In the genomic region with DNA sequence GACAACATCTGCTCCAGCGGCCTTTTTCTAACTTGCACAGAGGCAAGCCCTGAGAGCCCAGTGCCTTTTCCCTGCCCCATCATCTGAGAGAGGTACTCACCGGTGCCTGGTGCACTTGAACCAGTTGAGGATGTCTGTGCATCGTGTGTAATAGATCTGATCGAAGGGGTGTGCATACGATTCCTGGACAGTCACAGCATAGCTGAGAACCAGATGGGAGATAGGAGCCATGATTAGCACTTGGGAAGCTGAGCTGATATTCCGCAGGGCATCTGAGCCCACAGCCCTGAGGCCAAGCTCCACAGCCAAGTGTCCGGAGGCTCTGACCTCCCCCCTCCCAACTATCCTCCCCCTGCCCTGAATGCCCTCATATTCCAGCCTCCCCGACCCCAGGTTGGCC, we compare ENCODE assay signal across 17 cellular contexts.
A peak's percentile ranks its signal among the peaks of the same experiment; 100 is the strongest.
DNase-seq lines count a peak whose midpoint lies in the region; ATAC-seq and TF ChIP-seq lines count a peak whose summit lies in the region.
"Had no signal": no experiment of that assay in that cellular context is flagged by ENCODE, and none has a peak within 500 bp of the region (broad histone marks: within the 10 kb centered on the region; RNA-seq: fewer than 3 reads in every experiment).

No MANE protein-coding gene starts in this region.

- TF ChIP-seq EP300 in SK-N-SH (IDR thresholded peaks at IDR 0.05; ENCODE audit: borderline replicate concordance in 1 of 2, low read depth in 1 of 2, low read length in 1 of 2), result peak in 1 of 2 experiments; percentile 35; a peak in 1 of 4 replicates

- H3K18ac ChIP-seq in neuronal stem cell (ENCODE audit: low read length), result peak overlapping the region; percentile 9

- no peak for ATAC-seq in SK-N-SH treated with all-trans-retinoic acid at 6 μM for 48 hours
- ATAC-seq: CD8-positive, alpha-beta T cell; HCT116 had no signal

- H3K27me3 Mint-ChIP-seq in glutamatergic neuron (ENCODE audit: unreplicated experiment), result peaks cover 11% of the 10 kb centered on the region

- H3K4ac ChIP-seq in neuronal stem cell (ENCODE audit: low read length), result no peak overlapping the region

- CTCF ChIA-PET in SK-N-SH (lab: Yijun Ruan, JAX), result interaction anchor here (0.9 to 1.4 kb wide), 3 partner anchors 8 to 19 kb away, joined by 3 to 6 read pairs (median 4); no protein-coding TSS in a partner anchor

- H3K4me3 Mint-ChIP-seq in glutamatergic neuron (ENCODE audit: unreplicated experiment), result peak overlapping the region; percentile 1
- H3K4me3 Mint-ChIP-seq: B cell; CD4-positive, CD25-positive, alpha-beta regulatory T cell; CD8-positive, alpha-beta T cell; H9 had no signal

- no peak overlapping the region for H2BK5ac ChIP-seq in neuronal stem cell (ENCODE audit: low read length)

- no peak overlapping the region for H3K9ac ChIP-seq in SK-N-SH
- no peak overlapping the region for H3K9ac ChIP-seq in neuronal stem cell (ENCODE audit: low read depth, low read length, poor library complexity)
- H3K9ac ChIP-seq: BLaER1, GM23248 had no signal

- no peaks in the 10 kb centered on the region for H4K20me1 ChIP-seq in SK-N-SH (ENCODE audit: insufficient read depth)
- H4K20me1 ChIP-seq: BLaER1 had no signal

- H2BK120ac ChIP-seq in neuronal stem cell (ENCODE audit: low read depth, low read length), result no peak overlapping the region

- no peak overlapping the region for H3K14ac ChIP-seq in neuronal stem cell (ENCODE audit: low read length)

- H3K23ac ChIP-seq in neuronal stem cell (ENCODE audit: low read depth, low read length, poor library complexity), result no peak overlapping the region

- H3K36me3 ChIP-seq in SK-N-SH (replicated peaks in 1 of 2; ENCODE audit: control insufficient read depth in 1 of 2, insufficient read depth in 2 of 2, low read length in 1 of 2) (no peaks in the 10 kb centered on the region), neuronal stem cell (replicated peaks in 1 of 2; ENCODE audit: control insufficient read depth in 2 of 2, insufficient read depth in 2 of 2, low read length in 2 of 2) (no peaks in the 10 kb centered on the region)
- H3K36me3 ChIP-seq: BLaER1 had no signal

- no peaks in the 10 kb centered on the region for H3K36me3 Mint-ChIP-seq in glutamatergic neuron (ENCODE audit: unreplicated experiment)
- H3K36me3 Mint-ChIP-seq: CD4-positive, CD25-positive, alpha-beta regulatory T cell; CD8-positive, alpha-beta T cell had no signal

- TF ChIP-seq CTCF in SK-N-SH (IDR thresholded peaks at IDR 0.05), result no peak
- TF ChIP-seq CTCF in glutamatergic neuron (IDR thresholded peaks at IDR 0.05; ENCODE audit: partially characterized antibody, unreplicated experiment), result no peak

- H3K9me3 ChIP-seq in SK-N-SH (no peaks in the 10 kb centered on the region), neuronal stem cell (replicated peaks in 1 of 2; ENCODE audit: control insufficient read depth in 2 of 2, insufficient read depth in 1 of 2, low read depth in 1 of 2, low read length in 2 of 2) (no peaks in the 10 kb centered on the region)
- H3K9me3 ChIP-seq: BLaER1, Caco-2 had no signal

- H3K79me1 ChIP-seq in neuronal stem cell (ENCODE audit: low read depth, low read length), result no peaks in the 10 kb centered on the region

- no peaks in the 10 kb centered on the region for H3F3A ChIP-seq in SK-N-SH (replicated peaks; ENCODE audit: insufficient read depth)

- POLR2A ChIA-PET in SK-N-SH (lab: Yijun Ruan, JAX), result no interaction called here

- DNase-seq in SK-N-SH (peak; percentile 69), glutamatergic neuron (no peak), neuronal stem cell (ENCODE audit: low spot score) (no peak), GOT3 (lab: John Stamatoyannopoulos, UW) (no peak), 8988T (no peak)
- DNase-seq: Caco-2; CD4-positive, CD25-positive, alpha-beta regulatory T cell; CD8-positive, alpha-beta T cell; DMS153; DND-41; GM23248; H9 had no signal

- no peak overlapping the region for H3K27ac Mint-ChIP-seq in glutamatergic neuron (ENCODE audit: unreplicated experiment)
- H3K27ac Mint-ChIP-seq: B cell; CD4-positive, CD25-positive, alpha-beta regulatory T cell; CD8-positive, alpha-beta T cell; H9 had no signal

- no peak overlapping the region for H3K27ac ChIP-seq in SK-N-SH (ENCODE audit: low read depth in 2 of 2, low read length in 1 of 2)
- no peak overlapping the region for H3K27ac ChIP-seq in neuronal stem cell (replicated peaks; ENCODE audit: low read length)
- H3K27ac ChIP-seq: BLaER1, C4-2B, GM23248 had no signal

- no peaks in the 10 kb centered on the region for H3K9me2 ChIP-seq in SK-N-SH

- no peak overlapping the region for H2BK15ac ChIP-seq in neuronal stem cell (ENCODE audit: low read length)

- H3K4me3 ChIP-seq in SK-N-SH (ENCODE audit: low read depth in 2 of 2, low read length in 1 of 2) (no peak overlapping the region), neuronal stem cell (ENCODE audit: low read length in 2 of 2) (no peak overlapping the region)
- H3K4me3 ChIP-seq: BLaER1, GM23248 had no signal

- H2BK12ac ChIP-seq in neuronal stem cell (ENCODE audit: low read length), result peak overlapping the region; percentile 19

- peaks cover 12% of the 10 kb centered on the region for H3K9me3 Mint-ChIP-seq in glutamatergic neuron (ENCODE audit: unreplicated experiment)
- H3K9me3 Mint-ChIP-seq: CD4-positive, CD25-positive, alpha-beta regulatory T cell; CD8-positive, alpha-beta T cell; H9 had no signal

- H3K27me3 ChIP-seq in SK-N-SH (ENCODE audit: insufficient read depth) (peaks cover 26% of the 10 kb centered on the region), neuronal stem cell (ENCODE audit: control insufficient read depth in 3 of 3, insufficient read depth in 3 of 3, low read depth in 1 of 3, low read length in 3 of 3) (peaks cover 0 to 45% (median 0%) of the 10 kb centered on the region in 3 experiments)
- H3K27me3 ChIP-seq: BLaER1 had no signal

- peaks cover 45% of the 10 kb centered on the region for H3K4me1 Mint-ChIP-seq in glutamatergic neuron (ENCODE audit: low read depth, unreplicated experiment)
- H3K4me1 Mint-ChIP-seq: B cell; CD4-positive, CD25-positive, alpha-beta regulatory T cell had no signal

- no peak overlapping the region for H4K8ac ChIP-seq in neuronal stem cell (ENCODE audit: low read depth, low read length)

- H2AFZ ChIP-seq in SK-N-SH (ENCODE audit: low read depth), result no peak overlapping the region
- no peak overlapping the region for H2AFZ ChIP-seq in neuronal stem cell (ENCODE audit: low read length)
- H2AFZ ChIP-seq: GM23248 had no signal

- TF ChIP-seq RAD21 in SK-N-SH (IDR thresholded peaks at IDR 0.05; ENCODE audit: low read length), result no peak

- no peak overlapping the region for H2AK5ac ChIP-seq in neuronal stem cell (ENCODE audit: low read depth, low read length)

- peaks cover 0 to 36% of the 10 kb centered on the region in 2 experiments; a peak in 1 of 4 replicates for H3K4me1 ChIP-seq in SK-N-SH (ENCODE audit: control insufficient read depth in 1 of 2, insufficient read depth in 2 of 2, low read depth in 1 of 2, low read length in 1 of 2)
- peaks cover 0 to 17% of the 10 kb centered on the region in 2 donors for H3K4me1 ChIP-seq in neuronal stem cell (ENCODE audit: control insufficient read depth in 2 of 2, insufficient read depth in 1 of 2, low read depth in 1 of 2, low read length in 2 of 2)
- H3K4me1 ChIP-seq: Caco-2 had no signal

- no peaks in the 10 kb centered on the region for H3K79me2 ChIP-seq in SK-N-SH (ENCODE audit: insufficient read depth)

- 44% methylated on average over 7 of the region's 8 CpGs for WGBS in SK-N-SH (ENCODE audit: low lambda C conversion rate)
- WGBS in neuronal stem cell (ENCODE audit: extremely low coverage in 2 of 2, insufficient read length in 2 of 2, insufficient replicate concordance in 1 of 2), 2 donors, result no CpG with 5 or more reads among the region's 8 CpGs

- H3K4me2 ChIP-seq in SK-N-SH, result no peak overlapping the region
- no peak overlapping the region for H3K4me2 ChIP-seq in neuronal stem cell (ENCODE audit: insufficient read depth, low read length, poor library complexity, severe bottlenecking)
- H3K4me2 ChIP-seq: BLaER1 had no signal

- H4K91ac ChIP-seq in neuronal stem cell (ENCODE audit: low read depth, low read length, poor library complexity), result no peak overlapping the region

TF ChIP-seq in SK-N-SH, 30 proteins besides CTCF, POLR2A, EP300 and RAD21:
- TF ChIP-seq RCOR1 (IDR thresholded peaks at IDR 0.05; ENCODE audit: low read length), result peak; percentile 81; the same call in 1 of the 2 replicates
- TF ChIP-seq CHD2 (IDR thresholded peaks at IDR 0.05; ENCODE audit: low read length, partially characterized antibody), result peak; percentile 12
- TF ChIP-seq GATA2 (CRISPR knock-in tag; IDR thresholded peaks at IDR 0.05), result peak; percentile 71
- TF ChIP-seq EZH2phosphoT487 (IDR thresholded peaks at IDR 0.05; ENCODE audit: borderline replicate concordance, low read depth), result no peak

TF ChIP-seq in SK-N-SH treated with all-trans-retinoic acid at 6 μM for 48 hours, 23 proteins besides CTCF, POLR2A, EP300 and RAD21 (continues in another document):
- TF ChIP-seq TCF4 (CRISPR knock-in tag; IDR thresholded peaks at IDR 0.05; ENCODE audit: borderline replicate concordance) (no peak), RARB (CRISPR knock-in tag; IDR thresholded peaks at IDR 0.05) (no peak), TOX (CRISPR knock-in tag; IDR thresholded peaks at IDR 0.05; ENCODE audit: borderline replicate concordance) (no peak)
- TF ChIP-seq, protein P1, sequence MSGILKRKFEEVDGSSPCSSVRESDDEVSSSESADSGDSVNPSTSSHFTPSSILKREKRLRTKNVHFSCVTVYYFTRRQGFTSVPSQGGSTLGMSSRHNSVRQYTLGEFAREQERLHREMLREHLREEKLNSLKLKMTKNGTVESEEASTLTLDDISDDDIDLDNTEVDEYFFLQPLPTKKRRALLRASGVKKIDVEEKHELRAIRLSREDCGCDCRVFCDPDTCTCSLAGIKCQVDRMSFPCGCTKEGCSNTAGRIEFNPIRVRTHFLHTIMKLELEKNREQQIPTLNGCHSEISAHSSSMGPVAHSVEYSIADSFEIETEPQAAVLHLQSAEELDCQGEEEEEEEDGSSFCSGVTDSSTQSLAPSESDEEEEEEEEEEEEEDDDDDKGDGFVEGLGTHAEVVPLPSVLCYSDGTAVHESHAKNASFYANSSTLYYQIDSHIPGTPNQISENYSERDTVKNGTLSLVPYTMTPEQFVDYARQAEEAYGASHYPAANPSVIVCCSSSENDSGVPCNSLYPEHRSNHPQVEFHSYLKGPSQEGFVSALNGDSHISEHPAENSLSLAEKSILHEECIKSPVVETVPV (CRISPR knock-in tag; IDR thresholded peaks at IDR 0.05), result no peak
